9 cellular contexts compared by ENCODE assay signal in the genomic region with DNA sequence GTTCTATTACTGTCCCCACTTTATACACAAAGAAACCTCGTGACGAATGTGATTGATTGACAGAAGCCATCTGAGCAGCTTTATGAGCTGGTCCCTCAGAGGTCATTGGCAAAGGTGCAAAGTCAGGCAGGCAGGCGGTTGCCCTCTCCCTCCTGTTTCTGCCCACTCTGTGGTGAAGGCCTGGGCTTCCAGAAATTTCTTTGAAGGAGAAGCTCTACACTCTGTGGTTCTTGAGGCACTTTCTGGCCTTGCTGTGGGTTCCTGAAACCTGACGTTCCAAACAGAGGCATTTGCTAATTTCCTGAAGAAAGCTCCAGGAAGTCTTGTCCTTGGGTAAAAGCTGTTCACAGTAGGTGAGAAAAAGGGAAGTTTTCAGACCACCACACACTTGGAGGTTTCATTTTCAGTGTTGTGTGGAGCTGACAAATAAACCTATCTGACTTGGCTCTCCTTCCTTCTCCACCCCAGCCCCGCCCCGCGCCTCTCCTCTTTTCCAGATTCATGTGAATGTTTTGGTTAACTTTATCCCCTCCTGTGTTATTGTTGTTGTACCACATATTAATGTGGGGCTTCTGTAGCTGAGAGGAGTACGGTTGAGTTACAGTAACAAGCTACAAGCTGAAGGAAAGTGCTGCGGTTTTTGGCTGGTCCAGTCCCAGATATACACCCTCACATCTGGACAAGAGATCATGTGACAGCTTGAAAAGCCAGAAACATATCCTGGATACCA.
DNase-seq lines count a peak whose midpoint lies in the region; ATAC-seq, FAIRE-seq and TF ChIP-seq lines count a peak whose summit lies in the region.
"Had no signal": no experiment of that assay in that cellular context is flagged by ENCODE, and none has a peak within 500 bp of the region (broad histone marks: within the 10 kb centered on the region; RNA-seq: fewer than 3 reads in every experiment).

No MANE protein-coding gene starts in this region.

- DNase-seq in right lobe of liver (no peak), HepG2 (ENCODE audit: low spot score) (no peak), amniotic epithelial cell (ENCODE audit: low read depth) (peak; percentile 76), osteocyte (ENCODE audit: extremely low spot score, unreplicated experiment) (no peak), COLO829 (ENCODE audit: low spot score) (no peak)
- DNase-seq in activated CD8-positive, alpha-beta memory T cell treated with anti-CD3 and anti-CD28 coated beads for 24 hours, result no peak

- TF ChIP-seq POLR2A in right lobe of liver (IDR thresholded peaks at IDR 0.05), result no peak
- TF ChIP-seq POLR2A in HepG2 (IDR thresholded peaks at IDR 0.05; ENCODE audit: insufficient read depth in 1 of 2, low read depth in 2 of 2, low read length in 2 of 2), result no peak

- no peak for TF ChIP-seq CTCF in right lobe of liver (IDR thresholded peaks at IDR 0.05)
- TF ChIP-seq CTCF in HepG2 (CRISPR knock-in tag; IDR thresholded peaks at IDR 0.05), result no peak
- TF ChIP-seq CTCF in osteocyte (IDR thresholded peaks at IDR 0.05), result no peak

- in situ Hi-C loops in HepG2 (cut with HindIII; ENCODE audit: extremely low pct_ligation_motif_present, low pct_unique_long_range_greater_than_20kb), result no loop called here

- H3K27me3 Mint-ChIP-seq in osteocyte (ENCODE audit: unreplicated experiment), result no peaks in the 10 kb centered on the region

- intact Hi-C loops in right lobe of liver (cut with DNase I), result no loop called here
- intact Hi-C loops in HepG2 (cut with micrococcal nuclease; ENCODE audit: unreplicated experiment), result no loop called here

- no peak overlapping the region for H3K4me2 ChIP-seq in HepG2 (ENCODE audit: low read depth, low read length)

- no peak for TF ChIP-seq RAD21 in HepG2 (CRISPR knock-in tag; IDR thresholded peaks at IDR 0.05)

- H3K4me3 ChIP-seq in right lobe of liver, result no peak overlapping the region
- H3K4me3 ChIP-seq in HepG2 (replicated peaks in 1 of 3; ENCODE audit: insufficient read depth in 1 of 3, low read depth in 2 of 3, low read length in 3 of 3), result no peak overlapping the region

- peaks cover 13% of the 10 kb centered on the region for H3K4me1 Mint-ChIP-seq in osteocyte (ENCODE audit: unreplicated experiment)

- H2AFZ ChIP-seq in HepG2 (ENCODE audit: low read length), result no peak overlapping the region

- H4K20me1 ChIP-seq in HepG2 (ENCODE audit: insufficient read depth, low read length), result no peaks in the 10 kb centered on the region

- POLR2A ChIA-PET in HepG2 (lab: Yijun Ruan, JAX), result no interaction called here

- no peaks in the 10 kb centered on the region for H3K9me3 ChIP-seq in right lobe of liver
- H3K9me3 ChIP-seq in HepG2 (ENCODE audit: low read length), result no peaks in the 10 kb centered on the region

- FAIRE-seq in HepG2 (lab: Jason Lieb, UNC), result no peak
- FAIRE-seq: G401.6 had no signal

- H3K4me3 Mint-ChIP-seq in osteocyte (ENCODE audit: unreplicated experiment), result no peak overlapping the region

- no peaks in the 10 kb centered on the region for H3K4me1 ChIP-seq in right lobe of liver
- peaks cover 7% of the 10 kb centered on the region for H3K4me1 ChIP-seq in HepG2 (ENCODE audit: insufficient read depth, low read length)

- CTCF ChIA-PET in HepG2 (lab: Yijun Ruan, JAX; ENCODE audit: low intra/inter-chr PET ratio, low total read pairs), result no interaction called here

- 49% methylated on average over 7 of the region's 9 CpGs for WGBS in right lobe of liver (ENCODE audit: insufficient coverage, low coverage, low lambda C conversion rate, missing lambda C conversion rate)
- WGBS in HepG2 (ENCODE audit: low lambda C conversion rate), result 30% methylated on average over 9 of the region's 9 CpGs

- H3K27me3 ChIP-seq in right lobe of liver (no peaks in the 10 kb centered on the region), HepG2 (ENCODE audit: control insufficient read depth in 1 of 2, insufficient read depth in 2 of 2, low read length in 2 of 2) (peaks cover 0 to 6% of the 10 kb centered on the region in 2 experiments; a peak in 1 of 5 replicates)

- H3K9me3 Mint-ChIP-seq in osteocyte (ENCODE audit: unreplicated experiment), result no peaks in the 10 kb centered on the region

- H3K27ac ChIP-seq in right lobe of liver (no peak overlapping the region), HepG2 (ENCODE audit: extremely low read length, insufficient read depth, low read length) (no peak overlapping the region)

- no peak overlapping the region for H3K9ac ChIP-seq in HepG2 (ENCODE audit: insufficient read depth, low read depth, low read length)

- H3K36me3 ChIP-seq in right lobe of liver (no peaks in the 10 kb centered on the region), HepG2 (replicated peaks in 1 of 2; ENCODE audit: control insufficient read depth in 1 of 2, insufficient read depth in 2 of 2, low read length in 2 of 2) (no peaks in the 10 kb centered on the region)

- H3K27ac Mint-ChIP-seq in osteocyte (ENCODE audit: unreplicated experiment), result peak overlapping the region; percentile 23

- H3K36me3 Mint-ChIP-seq in osteocyte (ENCODE audit: unreplicated experiment), result no peaks in the 10 kb centered on the region

- no peaks in the 10 kb centered on the region for H3K79me2 ChIP-seq in HepG2 (ENCODE audit: insufficient read depth, low read length)

- BruUV-seq in HepG2 (replicated peaks; lab: Mats Ljungman, UMichigan), result no TSS peak

- TF ChIP-seq EP300 in HepG2 (IDR thresholded peaks at IDR 0.05; ENCODE audit: low read depth in 2 of 2, low read length in 2 of 2) (no peak), HepG2 (CRISPR knock-in tag; IDR thresholded peaks at IDR 0.05; ENCODE audit: borderline replicate concordance) (no peak)

- ATAC-seq in right lobe of liver (peak; percentile 28 to 59 (median 43)), HepG2 (no peak), HG03460 (IDR thresholded peaks at IDR 0.05; ENCODE audit: unreplicated experiment) (peak; percentile 58), GM19467 (IDR thresholded peaks at IDR 0.05; ENCODE audit: unreplicated experiment) (no peak)

TF ChIP-seq in HepG2, 621 proteins besides CTCF, POLR2A, EP300 and RAD21:
- no peak for TF ChIP-seq ZNF205 (CRISPR knock-in tag; IDR thresholded peaks at IDR 0.05)
- no peak for TF ChIP-seq MXD4 (CRISPR knock-in tag; IDR thresholded peaks at IDR 0.05)
- TF ChIP-seq ZNF749 (CRISPR knock-in tag; IDR thresholded peaks at IDR 0.05; ENCODE audit: borderline replicate concordance), result no peak
- TF ChIP-seq, protein P1, sequence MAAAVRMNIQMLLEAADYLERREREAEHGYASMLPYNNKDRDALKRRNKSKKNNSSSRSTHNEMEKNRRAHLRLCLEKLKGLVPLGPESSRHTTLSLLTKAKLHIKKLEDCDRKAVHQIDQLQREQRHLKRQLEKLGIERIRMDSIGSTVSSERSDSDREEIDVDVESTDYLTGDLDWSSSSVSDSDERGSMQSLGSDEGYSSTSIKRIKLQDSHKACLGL (CRISPR knock-in tag; IDR thresholded peaks at IDR 0.05), result no peak
- TF ChIP-seq MIER3 (CRISPR knock-in tag; IDR thresholded peaks at IDR 0.05; ENCODE audit: borderline replicate concordance), result no peak
- TF ChIP-seq, protein P2, sequence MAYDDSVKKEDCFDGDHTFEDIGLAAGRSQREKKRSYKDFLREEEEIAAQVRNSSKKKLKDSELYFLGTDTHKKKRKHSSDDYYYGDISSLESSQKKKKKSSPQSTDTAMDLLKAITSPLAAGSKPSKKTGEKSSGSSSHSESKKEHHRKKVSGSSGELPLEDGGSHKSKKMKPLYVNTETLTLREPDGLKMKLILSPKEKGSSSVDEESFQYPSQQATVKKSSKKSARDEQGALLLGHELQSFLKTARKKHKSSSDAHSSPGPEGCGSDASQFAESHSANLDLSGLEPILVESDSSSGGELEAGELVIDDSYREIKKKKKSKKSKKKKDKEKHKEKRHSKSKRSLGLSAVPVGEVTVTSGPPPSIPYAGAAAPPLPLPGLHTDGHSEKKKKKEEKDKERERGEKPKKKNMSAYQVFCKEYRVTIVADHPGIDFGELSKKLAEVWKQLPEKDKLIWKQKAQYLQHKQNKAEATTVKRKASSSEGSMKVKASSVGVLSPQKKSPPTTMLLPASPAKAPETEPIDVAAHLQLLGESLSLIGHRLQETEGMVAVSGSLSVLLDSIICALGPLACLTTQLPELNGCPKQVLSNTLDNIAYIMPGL (CRISPR knock-in tag; IDR thresholded peaks at IDR 0.05; ENCODE audit: borderline replicate concordance in 1 of 2, low read depth in 1 of 2), result no peak
- TF ChIP-seq, protein P3, sequence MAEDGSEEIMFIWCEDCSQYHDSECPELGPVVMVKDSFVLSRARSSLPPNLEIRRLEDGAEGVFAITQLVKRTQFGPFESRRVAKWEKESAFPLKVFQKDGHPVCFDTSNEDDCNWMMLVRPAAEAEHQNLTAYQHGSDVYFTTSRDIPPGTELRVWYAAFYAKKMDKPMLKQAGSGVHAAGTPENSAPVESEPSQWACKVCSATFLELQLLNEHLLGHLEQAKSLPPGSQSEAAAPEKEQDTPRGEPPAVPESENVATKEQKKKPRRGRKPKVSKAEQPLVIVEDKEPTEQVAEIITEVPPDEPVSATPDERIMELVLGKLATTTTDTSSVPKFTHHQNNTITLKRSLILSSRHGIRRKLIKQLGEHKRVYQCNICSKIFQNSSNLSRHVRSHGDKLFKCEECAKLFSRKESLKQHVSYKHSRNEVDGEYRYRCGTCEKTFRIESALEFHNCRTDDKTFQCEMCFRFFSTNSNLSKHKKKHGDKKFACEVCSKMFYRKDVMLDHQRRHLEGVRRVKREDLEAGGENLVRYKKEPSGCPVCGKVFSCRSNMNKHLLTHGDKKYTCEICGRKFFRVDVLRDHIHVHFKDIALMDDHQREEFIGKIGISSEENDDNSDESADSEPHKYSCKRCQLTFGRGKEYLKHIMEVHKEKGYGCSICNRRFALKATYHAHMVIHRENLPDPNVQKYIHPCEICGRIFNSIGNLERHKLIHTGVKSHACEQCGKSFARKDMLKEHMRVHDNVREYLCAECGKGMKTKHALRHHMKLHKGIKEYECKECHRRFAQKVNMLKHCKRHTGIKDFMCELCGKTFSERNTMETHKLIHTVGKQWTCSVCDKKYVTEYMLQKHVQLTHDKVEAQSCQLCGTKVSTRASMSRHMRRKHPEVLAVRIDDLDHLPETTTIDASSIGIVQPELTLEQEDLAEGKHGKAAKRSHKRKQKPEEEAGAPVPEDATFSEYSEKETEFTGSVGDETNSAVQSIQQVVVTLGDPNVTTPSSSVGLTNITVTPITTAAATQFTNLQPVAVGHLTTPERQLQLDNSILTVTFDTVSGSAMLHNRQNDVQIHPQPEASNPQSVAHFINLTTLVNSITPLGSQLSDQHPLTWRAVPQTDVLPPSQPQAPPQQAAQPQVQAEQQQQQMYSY (CRISPR knock-in tag; IDR thresholded peaks at IDR 0.05), result no peak
- no peak for TF ChIP-seq NR2F6 (IDR thresholded peaks at IDR 0.05)
- TF ChIP-seq NR2F6 (CRISPR knock-in tag; IDR thresholded peaks at IDR 0.05), result no peak
- no peak for TF ChIP-seq KLF12 (CRISPR knock-in tag; IDR thresholded peaks at IDR 0.05; ENCODE audit: borderline replicate concordance)
- TF ChIP-seq ZNF329 (CRISPR knock-in tag; IDR thresholded peaks at IDR 0.05; ENCODE audit: low read depth), result no peak

Comparison
In these comparisons a context has a peak if more than half of its experiments do, and no peak if none do; other contexts are left out.
1. ATAC-seq: peak in right lobe of liver (4 of 4) and HG03460 (single experiment); none in HepG2 (single experiment) and GM19467 (single experiment).